Comparison of ENCODE assay signal across 14 cellular contexts in genomic region chr17:83161298-83162034, GRCh38.
DNase-seq lines count a peak whose midpoint lies in the region; ATAC-seq, FAIRE-seq and TF ChIP-seq lines count a peak whose summit lies in the region.
"Had no signal": no experiment of that assay in that cellular context is flagged by ENCODE, and none has a peak within 500 bp of the region (broad histone marks: within the 10 kb centered on the region; RNA-seq: fewer than 3 reads in every experiment).

No MANE protein-coding gene starts in this region.

- no peak overlapping the region for H3K4me3 Mint-ChIP-seq in astrocyte (ENCODE audit: unreplicated experiment)
- H3K4me3 Mint-ChIP-seq in effector memory CD8-positive, alpha-beta T cell: no peak overlapping the region
- H3K4me3 Mint-ChIP-seq: activated CD8-positive, alpha-beta T cell treated with anti-CD3 and anti-CD28 coated beads, Interleukin-2, amount 10 ng/mL, durations not matched to agents 7 days and 5 days; activated naive CD8-positive, alpha-beta T cell had no signal

- H3K9me3 ChIP-seq in astrocyte (ENCODE audit: insufficient read depth, low read depth, low read length): no peaks in the 10 kb centered on the region
- H3K9me3 ChIP-seq in suprapubic skin: no peaks in the 10 kb centered on the region
- H3K9me3 ChIP-seq: Peyer's patch had no signal

- TF ChIP-seq POLR2A in lower leg skin (IDR thresholded peaks at IDR 0.05) (no peak), suprapubic skin (IDR thresholded peaks at IDR 0.05) (no peak)

- no peak overlapping the region for H3K27ac Mint-ChIP-seq in astrocyte (ENCODE audit: unreplicated experiment)
- no peak overlapping the region for H3K27ac Mint-ChIP-seq in effector memory CD8-positive, alpha-beta T cell
- H3K27ac Mint-ChIP-seq: activated CD8-positive, alpha-beta T cell treated with anti-CD3 and anti-CD28 coated beads, Interleukin-2, amount 10 ng/mL, durations not matched to agents 7 days and 5 days; activated naive CD8-positive, alpha-beta T cell had no signal

- H3K79me2 ChIP-seq in astrocyte (ENCODE audit: insufficient read depth, low read length): no peaks in the 10 kb centered on the region
- H3K79me2 ChIP-seq: parathyroid adenoma had no signal

- H3K4me1 ChIP-seq in astrocyte (ENCODE audit: insufficient read depth, low read length): no peaks in the 10 kb centered on the region
- H3K4me1 ChIP-seq in suprapubic skin: peaks cover 13% of the 10 kb centered on the region
- H3K4me1 ChIP-seq: parathyroid adenoma, Peyer's patch had no signal

- TF ChIP-seq CTCF in astrocyte (IDR thresholded peaks at IDR 0.05; ENCODE audit: insufficient read depth, low read depth, low read length) (no peak), lower leg skin (IDR thresholded peaks at IDR 0.05) (no peak), suprapubic skin (IDR thresholded peaks at IDR 0.05) (no peak)

- H3K4me1 Mint-ChIP-seq in astrocyte (ENCODE audit: low read depth, unreplicated experiment): no peaks in the 10 kb centered on the region
- no peaks in the 10 kb centered on the region for H3K4me1 Mint-ChIP-seq in effector memory CD8-positive, alpha-beta T cell (ENCODE audit: low read depth in 2 of 2)

- H3K27me3 Mint-ChIP-seq in astrocyte (ENCODE audit: low read depth, unreplicated experiment): peaks cover 29% of the 10 kb centered on the region
- peaks cover 20 to 37% of the 10 kb centered on the region in 2 donors for H3K27me3 Mint-ChIP-seq in effector memory CD8-positive, alpha-beta T cell
- H3K27me3 Mint-ChIP-seq: activated naive CD8-positive, alpha-beta T cell had no signal

- H3K27ac ChIP-seq in astrocyte (ENCODE audit: low read depth, low read length): no peak overlapping the region
- peak overlapping the region; percentile 68 for H3K27ac ChIP-seq in suprapubic skin
- H3K27ac ChIP-seq: parathyroid adenoma, Peyer's patch had no signal

- no peak overlapping the region for H3K4me3 ChIP-seq in astrocyte (ENCODE audit: insufficient read depth, low read depth, low read length)
- H3K4me3 ChIP-seq in lower leg skin (ENCODE audit: low read depth, poor library complexity, severe bottlenecking): no peak overlapping the region
- no peak overlapping the region for H3K4me3 ChIP-seq in suprapubic skin
- H3K4me3 ChIP-seq: Peyer's patch had no signal

- H3K4me2 ChIP-seq in astrocyte (ENCODE audit: low read length): no peak overlapping the region

- DNase-seq in GM04504 (ENCODE audit: low read depth) (peak; percentile 85), astrocyte (ENCODE audit: low read depth) (peak; percentile 47), lower leg skin (ENCODE audit: low spot score in 2 of 2) (peak; percentile 44 to 90), suprapubic skin (ENCODE audit: low spot score in 2 of 2) (peak in 1 of 2 donors; percentile 77), NCI-H446 (lab: John Stamatoyannopoulos, UW) (no peak)
- DNase-seq in effector memory CD8-positive, alpha-beta T cell: no peak
- DNase-seq: activated CD8-positive, alpha-beta T cell treated with anti-CD3 and anti-CD28 coated beads, Interleukin-2, amount 10 ng/mL, durations not matched to agents 7 days and 5 days; glutamatergic neuron; left cardiac atrium; NCI-H2227 treated with DMSO at 0.1 percent for 48 hours had no signal

- no peak overlapping the region for H3K9ac ChIP-seq in astrocyte (ENCODE audit: low read length)
- H3K9ac ChIP-seq: parathyroid adenoma had no signal

- no peak overlapping the region for H2AFZ ChIP-seq in astrocyte (ENCODE audit: low read depth, low read length)
- H2AFZ ChIP-seq: parathyroid adenoma had no signal

- intact Hi-C loops in lower leg skin (cut with DNase I; ENCODE audit: low total_unique reads): no loop called here

- peaks cover 6% of the 10 kb centered on the region for H3K9me3 Mint-ChIP-seq in astrocyte (ENCODE audit: unreplicated experiment)
- H3K9me3 Mint-ChIP-seq in effector memory CD8-positive, alpha-beta T cell: no peaks in the 10 kb centered on the region

- H3K36me3 ChIP-seq in astrocyte (ENCODE audit: insufficient read depth, low read length) (no peaks in the 10 kb centered on the region), suprapubic skin (no peaks in the 10 kb centered on the region)
- H3K36me3 ChIP-seq: Peyer's patch had no signal

- peaks cover 18% of the 10 kb centered on the region for H3K27me3 ChIP-seq in astrocyte (ENCODE audit: insufficient read depth, low read length)
- H3K27me3 ChIP-seq in suprapubic skin: no peaks in the 10 kb centered on the region
- H3K27me3 ChIP-seq: Peyer's patch had no signal

- FAIRE-seq in astrocyte (lab: Jason Lieb, UNC): peak; percentile 17

- ATAC-seq in GM18498 (IDR thresholded peaks at IDR 0.05; ENCODE audit: unreplicated experiment): no peak
- no peak for ATAC-seq in effector memory CD8-positive, alpha-beta T cell (replicated peaks)
- ATAC-seq: activated CD8-positive, alpha-beta T cell treated with anti-CD3 and anti-CD28 coated beads, Interleukin-2, amount 10 ng/mL, durations not matched to agents 7 days and 5 days had no signal

- H3K36me3 Mint-ChIP-seq in astrocyte (ENCODE audit: low read depth, unreplicated experiment): no peaks in the 10 kb centered on the region
- peaks cover 2% of the 10 kb centered on the region for H3K36me3 Mint-ChIP-seq in effector memory CD8-positive, alpha-beta T cell (ENCODE audit: insufficient read depth)
- H3K36me3 Mint-ChIP-seq: activated naive CD8-positive, alpha-beta T cell had no signal

- 63 to 76% methylated on average over 14 of the region's 14 CpGs for WGBS in lower leg skin, 2 donors
- WGBS in suprapubic skin: 71% methylated on average over 14 of the region's 14 CpGs

- H4K20me1 ChIP-seq in astrocyte (ENCODE audit: insufficient read depth, low read length): no peaks in the 10 kb centered on the region

- no peak for TF ChIP-seq EP300 in suprapubic skin (IDR thresholded peaks at IDR 0.05)

Comparison
In these comparisons a context has a peak if more than half of its experiments do, and no peak if none do; other contexts are left out.
1. DNase-seq: peak in GM04504 (single experiment), astrocyte (single experiment) and lower leg skin (2 of 2); none in effector memory CD8-positive, alpha-beta T cell (0 of 3) and NCI-H446 (0 of 2).